In the genomic region with DNA sequence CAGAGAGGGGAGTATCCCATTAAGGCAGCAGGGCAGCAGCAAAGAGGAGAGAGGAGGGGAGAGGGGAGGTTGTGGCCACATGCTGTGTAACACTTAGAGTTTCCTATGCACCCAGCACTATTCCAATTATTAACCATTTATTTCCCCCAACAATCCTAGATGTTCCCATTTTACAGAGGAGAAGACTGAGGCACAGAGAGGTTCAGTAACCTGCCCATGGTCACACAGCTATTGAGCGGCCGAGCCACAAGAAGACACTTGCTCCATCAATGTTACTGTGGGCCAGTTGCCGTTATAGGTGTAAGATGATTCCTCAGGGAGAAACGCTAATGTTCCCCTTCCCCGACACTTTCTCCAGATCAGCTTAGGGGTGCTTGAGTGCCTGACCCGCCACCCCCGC, we compare ENCODE assay signal across 1 cellular context.
TF ChIP-seq lines count a peak whose summit lies in the region.

No MANE protein-coding gene starts in this region.

TF ChIP-seq in GM12878, 131 proteins besides CTCF, POLR2A, EP300 and RAD21 (continued from another document):
- no peak for TF ChIP-seq BCLAF1 (IDR thresholded peaks at IDR 0.05)
- no peak for TF ChIP-seq ZNF24 (IDR thresholded peaks at IDR 0.05)
- TF ChIP-seq KDM1A (IDR thresholded peaks at IDR 0.05; ENCODE audit: borderline replicate concordance) = no peak
